Comparison of ENCODE assay signal across 6 cellular contexts in genomic region chr10:97494863-97495506, GRCh38. TPM values are rescaled to one million over a fixed set of nuclear protein-coding genes. Genes with fewer than 3 reads are reported as not detected.
DNase-seq lines count a peak whose midpoint lies in the region; ATAC-seq, FAIRE-seq and TF ChIP-seq lines count a peak whose summit lies in the region.

No MANE protein-coding gene starts in this region.

- DNase-seq in GM12878 (ENCODE audit: low read depth, low spot score) (no peak), nephron progenitor cell (no peak), D341Med (ENCODE audit: low spot score) (no peak), COR-L47 (lab: John Stamatoyannopoulos, UW) (no peak)

- CTCF ChIA-PET in GM12878 (lab: Yijun Ruan, JAX): interaction anchor here (0.7 to 1.3 kb wide), 7 partner anchors 29 to 345 kb away, joined by 3 to 5 read pairs (median 3); no protein-coding TSS in a partner anchor

- H3K9me3 ChIP-seq in GM12878 (replicated peaks; ENCODE audit: control insufficient read depth, insufficient read depth, low read length): no peaks in the 10 kb centered on the region

- TF ChIP-seq POLR2A in GM12878 (IDR thresholded peaks at IDR 0.05; ENCODE audit: low read depth, low read length): no peak

- in situ Hi-C loops in GM12878 (cut with MboI): no loop called here

- H3K27ac Mint-ChIP-seq in IgD-negative memory B cell: peak overlapping the region in 2 of 3 donors; percentile 47 to 53
- H3K27ac Mint-ChIP-seq in nephron progenitor cell: peak overlapping the region; percentile 76

- POLR2A ChIA-PET in GM12878 (lab: Charles Lee): interaction anchor here (0.9 kb wide), 1 partner anchor 19 kb away, joined by 3 read pairs; no protein-coding TSS in a partner anchor

- TF ChIP-seq CTCF in GM12878 (IDR thresholded peaks at IDR 0.05 in 2 of 3, conservative IDR thresholded peaks at IDR 0.05 in 1 of 3; ENCODE audit: control insufficient read depth in 2 of 3, extremely low read depth in 1 of 3, insufficient read depth in 1 of 3, low read depth in 3 of 3, low read length in 3 of 3): no peak
- no peak for TF ChIP-seq CTCF in nephron progenitor cell (IDR thresholded peaks at IDR 0.05)

- peaks cover 4 to 34% (median 27%) of the 10 kb centered on the region in 3 donors for H3K4me1 Mint-ChIP-seq in IgD-negative memory B cell
- H3K4me1 Mint-ChIP-seq in nephron progenitor cell: peaks cover 59% of the 10 kb centered on the region

- peaks cover 2 to 3% of the 10 kb centered on the region in 2 experiments; a peak in 2 of 4 replicates for H3K36me3 ChIP-seq in GM12878 (ENCODE audit: control insufficient read depth in 2 of 2, insufficient read depth in 2 of 2, low read length in 1 of 2)

- no peak overlapping the region for H3K27ac ChIP-seq in GM12878 (ENCODE audit: control insufficient read depth, insufficient read depth)

- peaks cover 5% of the 10 kb centered on the region for H3K4me1 ChIP-seq in GM12878 (ENCODE audit: control insufficient read depth, insufficient read depth, low read length)

- H3K36me3 Mint-ChIP-seq in IgD-negative memory B cell (no peaks in the 10 kb centered on the region), nephron progenitor cell (ENCODE audit: low read depth) (peaks cover 14% of the 10 kb centered on the region)

- no peak overlapping the region for H2AFZ ChIP-seq in GM12878 (ENCODE audit: control insufficient read depth, low read depth, low read length)

- SMC1A ChIA-PET in GM12878 (lab: Charles Lee; ENCODE audit: uncharacterized antibody, unreplicated experiment): interaction anchor here (0.5 to 1.8 kb wide), 7 partner anchors 10 to 137 kb away, joined by 3 to 7 read pairs (median 3); no protein-coding TSS in a partner anchor

- FAIRE-seq in GM12878 (lab: Jason Lieb, UNC): no peak

- no peaks in the 10 kb centered on the region for H4K20me1 ChIP-seq in GM12878 (ENCODE audit: control insufficient read depth, insufficient read depth)

- no peak for ATAC-seq in GM12878
- ATAC-seq in HG03442 (IDR thresholded peaks at IDR 0.05; ENCODE audit: unreplicated experiment): no peak

- no peak overlapping the region for H3K9ac ChIP-seq in GM12878 (ENCODE audit: control insufficient read depth, insufficient read depth, low read length)

- H3K4me3 Mint-ChIP-seq in IgD-negative memory B cell: peak overlapping the region in 2 of 4 donors; percentile 25 to 49
- peak overlapping the region; percentile 61 for H3K4me3 Mint-ChIP-seq in nephron progenitor cell

- peaks cover 72% of the 10 kb centered on the region for H3K79me2 ChIP-seq in GM12878 (ENCODE audit: control insufficient read depth, insufficient read depth, low read length)

- WGBS in GM12878 (ENCODE audit: insufficient coverage, insufficient replicate concordance, low lambda C conversion rate, missing lambda C conversion rate): 56% methylated on average over 7 of the region's 7 CpGs

- RAD21 ChIA-PET in GM12878 (lab: Charles Lee; ENCODE audit: unreplicated experiment): no interaction called here

- no peak for TF ChIP-seq RAD21 in GM12878 (IDR thresholded peaks at IDR 0.05; ENCODE audit: insufficient read depth, low read depth, low read length)

- no peak for TF ChIP-seq EP300 in GM12878 (IDR thresholded peaks at IDR 0.05; ENCODE audit: borderline replicate concordance in 1 of 2, control insufficient read depth in 1 of 2, low read depth in 2 of 2, low read length in 2 of 2)

- H3K27me3 ChIP-seq in GM12878 (replicated peaks in 1 of 2; ENCODE audit: control insufficient read depth in 2 of 2, insufficient read depth in 2 of 2, low read length in 1 of 2): peaks cover 3 to 6% of the 10 kb centered on the region in 2 experiments

- H3K9me3 Mint-ChIP-seq in IgD-negative memory B cell (no peaks in the 10 kb centered on the region), nephron progenitor cell (no peaks in the 10 kb centered on the region)

- intact Hi-C loops in GM12878 (cut with micrococcal nuclease; ENCODE audit: unreplicated experiment): loop anchor here (5.0 kb wide), 3 partner anchors 48 to 68 kb away; partner anchors contain the start of genes EXOSC1, PGAM1 and ZDHHC16

- BruUV-seq in GM12878 (replicated peaks; lab: Mats Ljungman, UMichigan): TSS peak; percentile 14

- H3K4me2 ChIP-seq in GM12878 (ENCODE audit: control insufficient read depth, insufficient read depth): peak overlapping the region; percentile 56; the same call in 1 of the 2 replicates

- H3K4me3 ChIP-seq in GM12878: peak overlapping the region; percentile 17; the same call in 1 of the 2 replicates

- H3K27me3 Mint-ChIP-seq in IgD-negative memory B cell (peaks cover 5% of the 10 kb centered on the region), nephron progenitor cell (ENCODE audit: low read depth, poor library complexity) (peaks cover 8% of the 10 kb centered on the region)

RNA-seq across cellular contexts. Expression of gene MMS19, which starts 3.2 kb away (rescaled TPM):
- polyA plus RNA-seq in IgD-negative memory B cell (29.1 TPM), GM12878 (2011; rRNA removed) (99.9 and 112 TPM in 2 replicates), GM12878 (2014; fragmentation: Illumina TruSeq; extraction: Trizol) (54.7 and 57.6 TPM in 2 replicates), GM12878 (2014; fragmentation: Nextera tagmentation; extraction: Ambion mirVana) (10 to 100 TPM; 40.2 to 74.3 TPM), GM12878 (2014; rRNA removed) (86.3 and 96.8 TPM in 2 replicates), GM12878 (2016; fragmentation: Nextera tagmentation; extraction: Ambion mirVana) (10 to 100 TPM; 54.4 to 63.7 TPM)
- total RNA-seq in GM12878 (2013; cell fraction: nucleolus; rRNA removed): 156 and 163 TPM in 2 replicates
- total RNA-seq in GM12878 (2014; rRNA removed) (90.8 and 97.3 TPM in 2 replicates), GM12878 (2014; rRNA removed; fragmentation: Illumina TruSeq; extraction: Trizol) (49.1 and 54.4 TPM in 2 replicates), GM12878 (2021) (71.7 and 74.3 TPM in 2 replicates)
- 38.0 TPM for polyA plus RNA-seq in GM12878 (2011; ENCODE audit: low read depth)
- polyA plus RNA-seq in GM12878 (2011; cell fraction: cytosol; rRNA removed): 133 and 141 TPM in 2 replicates
- 365 and 440 TPM in 2 replicates for polyA plus RNA-seq in GM12878 (2011; cell fraction: nucleus; rRNA removed)
- 48.6 and 67.0 TPM in 2 replicates for polyA plus RNA-seq in GM12878 (2012)
- 159 and 220 TPM in 2 replicates for polyA minus RNA-seq in GM12878 (2011; rRNA and poly(A)+ RNA removed)
- polyA minus RNA-seq in GM12878 (2011; cell fraction: cytosol; rRNA and poly(A)+ RNA removed): 43.4 and 51.8 TPM in 2 replicates
- polyA minus RNA-seq in GM12878 (2011; cell fraction: nucleus; rRNA and poly(A)+ RNA removed): 93.6 and 113 TPM in 2 replicates

RNA-seq across cellular contexts. Expression of gene UBTD1, which starts 3.7 kb away (rescaled TPM):
- polyA plus RNA-seq in IgD-negative memory B cell (1.2 TPM), GM12878 (2011; rRNA removed) (0.24 and 1.2 TPM in 2 replicates), GM12878 (2014; fragmentation: Illumina TruSeq; extraction: Trizol) (0.16 TPM in 1 of 2 replicates, not detected in the other), GM12878 (2014; fragmentation: Nextera tagmentation; extraction: Ambion mirVana) (under 1 TPM in 1 of 2 experiments, not detected in 1; 0.04 TPM), GM12878 (2014; rRNA removed) (0.66 and 1.5 TPM in 2 replicates), GM12878 (2016; fragmentation: Nextera tagmentation; extraction: Ambion mirVana) (1 to 10 TPM in 1 of 2 experiments, under 1 TPM in 1; 0.83 to 1.3 TPM)
- 0.90 and 1.2 TPM in 2 replicates for total RNA-seq in GM12878 (2013; cell fraction: nucleolus; rRNA removed)
- total RNA-seq in GM12878 (2014; rRNA removed) (0.76 and 1.2 TPM in 2 replicates), GM12878 (2014; rRNA removed; fragmentation: Illumina TruSeq; extraction: Trizol) (0.18 and 0.22 TPM in 2 replicates), GM12878 (2021) (1.2 and 1.3 TPM in 2 replicates)
- not detected for polyA plus RNA-seq in GM12878 (2011; ENCODE audit: low read depth)
- polyA plus RNA-seq in GM12878 (2011; cell fraction: cytosol; rRNA removed): 2.3 and 2.8 TPM in 2 replicates
- polyA plus RNA-seq in GM12878 (2011; cell fraction: nucleus; rRNA removed): 1.8 TPM in 2 replicates
- polyA plus RNA-seq in GM12878 (2012): 0.64 and 1.00 TPM in 2 replicates
- polyA minus RNA-seq in GM12878 (2011; rRNA and poly(A)+ RNA removed): 0.29 and 1.2 TPM in 2 replicates
- 1.9 TPM in 1 of 2 replicates, not detected in the other for polyA minus RNA-seq in GM12878 (2011; cell fraction: cytosol; rRNA and poly(A)+ RNA removed)
- 0.48 and 0.57 TPM in 2 replicates for polyA minus RNA-seq in GM12878 (2011; cell fraction: nucleus; rRNA and poly(A)+ RNA removed)

RNA-seq across cellular contexts. Expression of gene ZDHHC16, which starts 49.0 kb away (rescaled TPM):
- 23.3 TPM for polyA plus RNA-seq in IgD-negative memory B cell
- 27.9 and 36.8 TPM in 2 replicates for total RNA-seq in GM12878 (2013; cell fraction: nucleolus; rRNA removed)
- 30.0 and 30.6 TPM in 2 replicates for total RNA-seq in GM12878 (2014; rRNA removed)
- 27.3 and 29.6 TPM in 2 replicates for total RNA-seq in GM12878 (2014; rRNA removed; fragmentation: Illumina TruSeq; extraction: Trizol)
- total RNA-seq in GM12878 (2021): 27.7 and 30.5 TPM in 2 replicates
- polyA plus RNA-seq in GM12878 (2011; ENCODE audit: low read depth): 11.7 TPM
- polyA plus RNA-seq in GM12878 (2011; rRNA removed): 17.6 and 25.7 TPM in 2 replicates
- 42.2 and 45.9 TPM in 2 replicates for polyA plus RNA-seq in GM12878 (2011; cell fraction: cytosol; rRNA removed)
- polyA plus RNA-seq in GM12878 (2011; cell fraction: nucleus; rRNA removed): 36.1 and 42.5 TPM in 2 replicates
- 14.2 and 16.8 TPM in 2 replicates for polyA plus RNA-seq in GM12878 (2012)
- 40.7 and 43.2 TPM in 2 replicates for polyA plus RNA-seq in GM12878 (2014; fragmentation: Illumina TruSeq; extraction: Trizol)
- 10 to 100 TPM; 16.8 to 20.0 TPM for polyA plus RNA-seq in GM12878 (2014; fragmentation: Nextera tagmentation; extraction: Ambion mirVana)
- 26.5 and 27.8 TPM in 2 replicates for polyA plus RNA-seq in GM12878 (2014; rRNA removed)
- polyA plus RNA-seq in GM12878 (2016; fragmentation: Nextera tagmentation; extraction: Ambion mirVana): 10 to 100 TPM; 56.6 to 63.1 TPM
- polyA minus RNA-seq in GM12878 (2011; rRNA and poly(A)+ RNA removed): 45.6 and 55.0 TPM in 2 replicates
- polyA minus RNA-seq in GM12878 (2011; cell fraction: cytosol; rRNA and poly(A)+ RNA removed): 8.7 and 10.7 TPM in 2 replicates
- 15.4 and 26.1 TPM in 2 replicates for polyA minus RNA-seq in GM12878 (2011; cell fraction: nucleus; rRNA and poly(A)+ RNA removed)

RNA-seq across cellular contexts. Expression of gene EXOSC1, which starts 49.2 kb away (rescaled TPM):
- polyA plus RNA-seq in IgD-negative memory B cell (60.6 TPM), GM12878 (2011; rRNA removed) (50.8 and 53.7 TPM in 2 replicates), GM12878 (2014; fragmentation: Illumina TruSeq; extraction: Trizol) (80.5 and 83.4 TPM in 2 replicates), GM12878 (2014; fragmentation: Nextera tagmentation; extraction: Ambion mirVana) (100 to 1,000 TPM in 1 of 2 experiments, 10 to 100 TPM in 1; 88.8 to 121 TPM), GM12878 (2014; rRNA removed) (65.7 and 66.7 TPM in 2 replicates), GM12878 (2016; fragmentation: Nextera tagmentation; extraction: Ambion mirVana) (100 to 1,000 TPM; 116 to 119 TPM)
- 32.7 and 33.1 TPM in 2 replicates for total RNA-seq in GM12878 (2013; cell fraction: nucleolus; rRNA removed)
- total RNA-seq in GM12878 (2014; rRNA removed) (63.1 and 65.8 TPM in 2 replicates), GM12878 (2014; rRNA removed; fragmentation: Illumina TruSeq; extraction: Trizol) (63.8 and 65.7 TPM in 2 replicates), GM12878 (2021) (43.4 and 50.3 TPM in 2 replicates)
- 43.6 TPM for polyA plus RNA-seq in GM12878 (2011; ENCODE audit: low read depth)
- 56.7 and 58.7 TPM in 2 replicates for polyA plus RNA-seq in GM12878 (2011; cell fraction: cytosol; rRNA removed)
- polyA plus RNA-seq in GM12878 (2011; cell fraction: nucleus; rRNA removed): 27.4 and 30.1 TPM in 2 replicates
- 44.2 and 44.4 TPM in 2 replicates for polyA plus RNA-seq in GM12878 (2012)
- 30.1 and 31.1 TPM in 2 replicates for polyA minus RNA-seq in GM12878 (2011; rRNA and poly(A)+ RNA removed)
- polyA minus RNA-seq in GM12878 (2011; cell fraction: cytosol; rRNA and poly(A)+ RNA removed): 6.4 and 13.6 TPM in 2 replicates
- 9.2 and 15.8 TPM in 2 replicates for polyA minus RNA-seq in GM12878 (2011; cell fraction: nucleus; rRNA and poly(A)+ RNA removed)
